Comparison of ENCODE assay signal across 8 cellular contexts in the genomic region with DNA sequence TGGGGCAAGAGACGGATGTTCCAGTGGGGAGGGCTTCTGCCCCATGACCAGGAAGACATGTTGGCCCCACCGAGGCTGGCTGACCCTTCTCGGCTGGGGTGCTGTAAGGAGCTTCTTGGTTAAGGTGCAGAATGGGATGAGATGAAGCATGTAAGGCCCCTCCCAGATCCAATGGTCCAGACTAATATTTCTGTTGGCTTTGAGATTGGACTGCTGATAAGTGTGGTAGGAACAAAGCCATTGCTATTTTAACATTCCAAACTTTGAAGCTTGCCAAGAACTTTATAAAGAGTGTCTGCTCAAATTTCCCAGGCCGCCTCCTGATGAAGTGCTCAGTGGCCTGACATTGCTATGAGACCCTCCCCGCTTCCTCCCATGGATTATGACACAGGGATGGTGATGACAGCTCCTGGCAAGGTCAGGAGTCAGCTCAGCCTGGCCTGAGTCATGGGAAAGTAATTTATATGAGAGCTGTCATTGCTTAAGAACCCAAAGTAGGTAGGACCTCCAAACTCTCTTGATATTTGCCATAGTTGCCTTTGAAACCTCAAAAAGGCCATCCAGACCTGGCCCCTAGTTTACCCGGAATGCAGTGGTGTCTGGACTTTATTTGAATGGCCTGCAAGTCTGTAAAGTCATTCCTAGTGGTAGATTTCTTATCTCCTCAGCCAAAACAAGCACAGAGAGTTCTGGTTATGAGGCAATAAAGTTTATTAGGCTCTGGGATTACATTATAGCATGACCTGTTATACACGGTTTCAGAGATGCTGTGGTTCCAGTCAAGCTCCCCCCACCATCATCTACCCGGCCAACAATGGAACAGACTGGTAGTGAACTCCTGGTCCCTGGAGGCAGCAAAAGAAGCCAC. TPM values are rescaled to one million over a fixed set of nuclear protein-coding genes. Genes with fewer than 3 reads are reported as not detected.
A peak's percentile ranks its signal among the peaks of the same experiment; 100 is the strongest.
DNase-seq lines count a peak whose midpoint lies in the region; ATAC-seq, FAIRE-seq and TF ChIP-seq lines count a peak whose summit lies in the region.

No MANE protein-coding gene starts in this region.

- DNase-seq in HFFc6 = peak; percentile 96
- peak; percentile 99 for DNase-seq in astrocyte (ENCODE audit: low read depth)
- DNase-seq in iris pigment epithelial cell (ENCODE audit: low read depth) = peak; percentile 95
- DNase-seq in frontal cortex (ENCODE audit: low spot score in 2 of 2) = no peak
- DNase-seq in NCI-H1105 treated with DMSO at 0.1 percent for 48 hours (lab: John Stamatoyannopoulos, UW) = no peak

- H3K9me3 Mint-ChIP-seq in HFFc6 = no peaks in the 10 kb centered on the region; the same call in 1 of the 2 replicates
- H3K9me3 Mint-ChIP-seq in astrocyte (ENCODE audit: unreplicated experiment) = peaks cover under 1% of the 10 kb centered on the region

- FAIRE-seq in astrocyte (lab: Jason Lieb, UNC) = peak; percentile 56
- FAIRE-seq in frontal cortex (lab: Jason Lieb, UNC) = no peak

- H3K27me3 Mint-ChIP-seq in HFFc6 (ENCODE audit: insufficient read depth) (peaks cover under 1% of the 10 kb centered on the region; the same call in 1 of the 2 replicates), astrocyte (ENCODE audit: low read depth, unreplicated experiment) (no peaks in the 10 kb centered on the region)

- H3K27ac ChIP-seq in astrocyte (ENCODE audit: low read depth, low read length) (peak overlapping the region; percentile 60), stomach smooth muscle (ENCODE audit: low read length) (peak overlapping the region; percentile 84)

- H3K9me3 ChIP-seq in astrocyte (ENCODE audit: insufficient read depth, low read depth, low read length) = no peaks in the 10 kb centered on the region
- no peaks in the 10 kb centered on the region for H3K9me3 ChIP-seq in stomach smooth muscle (ENCODE audit: control insufficient read depth in 2 of 2, low read length in 2 of 2)

- H3K27me3 ChIP-seq in astrocyte (ENCODE audit: insufficient read depth, low read length) = no peaks in the 10 kb centered on the region
- H3K27me3 ChIP-seq in stomach smooth muscle (ENCODE audit: control insufficient read depth in 1 of 2, insufficient read depth in 2 of 2, low read length in 2 of 2) = no peaks in the 10 kb centered on the region

- no peak for ATAC-seq in HG02759 (IDR thresholded peaks at IDR 0.05; ENCODE audit: unreplicated experiment)
- ATAC-seq in GM19324 (IDR thresholded peaks at IDR 0.05; ENCODE audit: low FRiP score, unreplicated experiment) = no peak

- H4K20me1 ChIP-seq in astrocyte (ENCODE audit: insufficient read depth, low read length) = no peaks in the 10 kb centered on the region

- H3K9ac ChIP-seq in astrocyte (ENCODE audit: low read length) = peak overlapping the region; percentile 6
- H3K9ac ChIP-seq in stomach smooth muscle (ENCODE audit: low read length in 2 of 2) = peak overlapping the region in 1 of 2 donors; percentile 34

- H3K79me2 ChIP-seq in astrocyte (ENCODE audit: insufficient read depth, low read length) = no peaks in the 10 kb centered on the region

- H3K4me2 ChIP-seq in astrocyte (ENCODE audit: low read length) = peak overlapping the region; percentile 61

- H3K4me1 ChIP-seq in astrocyte (ENCODE audit: insufficient read depth, low read length) = peaks cover 29% of the 10 kb centered on the region
- H3K4me1 ChIP-seq in stomach smooth muscle (ENCODE audit: control insufficient read depth, insufficient read depth, low read length) = peaks cover 30% of the 10 kb centered on the region

- H3K4me1 Mint-ChIP-seq in HFFc6 (ENCODE audit: low read depth) (peaks cover 57% of the 10 kb centered on the region), astrocyte (ENCODE audit: low read depth, unreplicated experiment) (peaks cover 30% of the 10 kb centered on the region)

- H3K36me3 ChIP-seq in astrocyte (ENCODE audit: insufficient read depth, low read length) (no peaks in the 10 kb centered on the region), stomach smooth muscle (ENCODE audit: control insufficient read depth in 2 of 2, insufficient read depth in 2 of 2, low read length in 2 of 2) (no peaks in the 10 kb centered on the region)

- peak overlapping the region; percentile 60; the same call in 1 of the 2 replicates for H3K4me3 Mint-ChIP-seq in HFFc6
- peak overlapping the region; percentile 11 for H3K4me3 Mint-ChIP-seq in astrocyte (ENCODE audit: unreplicated experiment)

- H3K4me3 ChIP-seq in astrocyte (ENCODE audit: insufficient read depth, low read depth, low read length) (no peak overlapping the region), stomach smooth muscle (ENCODE audit: low read length in 2 of 2) (peak overlapping the region in 1 of 2 donors; percentile 15)

- H3K36me3 Mint-ChIP-seq in HFFc6 (ENCODE audit: low read depth) (no peaks in the 10 kb centered on the region), astrocyte (ENCODE audit: low read depth, unreplicated experiment) (no peaks in the 10 kb centered on the region)

- H3K27ac Mint-ChIP-seq in HFFc6 = peak overlapping the region; percentile 67
- peak overlapping the region; percentile 98 for H3K27ac Mint-ChIP-seq in astrocyte (ENCODE audit: unreplicated experiment)

- no peak overlapping the region for H2AFZ ChIP-seq in astrocyte (ENCODE audit: low read depth, low read length)

- TF ChIP-seq CTCF in HFFc6 (IDR thresholded peaks at IDR 0.05) (no peak), astrocyte (IDR thresholded peaks at IDR 0.05; ENCODE audit: insufficient read depth, low read depth, low read length) (no peak)

RNA-seq across cellular contexts. Expression of a gene that starts 55.2 kb away (rescaled TPM):
- 100 to 1,000 TPM in 5 of 6 experiments, 10 to 100 TPM in 1; 99.6 to 430 (median 111) TPM for total RNA-seq in HFFc6 (2021; fragmentation: NEBNext Ultra II Directional; extraction: Animal tissue kit (Norgen Biotek cat#: 25700))
- total RNA-seq in astrocyte (48.2 and 98.9 TPM in 2 replicates), frontal cortex (3.3 TPM)

Comparison
In these comparisons a context has a peak if more than half of its experiments do, and no peak if none do; other contexts are left out.
1. DNase-seq: peak in HFFc6 (single experiment), astrocyte (single experiment) and iris pigment epithelial cell (single experiment); none in frontal cortex (0 of 2) and NCI-H1105 treated with DMSO at 0.1 percent for 48 hours (single experiment).
2. RNA of a gene that starts 55.2 kb away (total RNA-seq): 99.6 to 430 TPM in HFFc6 and 48.2 to 98.9 TPM in astrocyte; 3.3 TPM in frontal cortex (single experiment); every median in the first group is over 10 times any median in the second.